ENCODE assay signal across 30 cellular contexts in genomic region chr16:72018470-72018869, GRCh38. TPM values are rescaled to one million over a fixed set of nuclear protein-coding genes. Genes with fewer than 3 reads are reported as not detected.
"Had no signal": no experiment of that assay in that cellular context is flagged by ENCODE, and none has a peak within 500 bp of the region (broad histone marks: within the 10 kb centered on the region; RNA-seq: fewer than 3 reads in every experiment).

No MANE protein-coding gene starts in this region.

- FAIRE-seq: bronchial epithelial cell, keratinocyte had no signal

- H3K4me3 ChIP-seq: coronary artery, esophagus squamous epithelium, gastrocnemius medialis, ovary, prostate gland had no signal

- ATAC-seq: activated CD4-positive, alpha-beta T cell treated with anti-CD3 and anti-CD28 coated beads for 36 hours; activated T-cell treated with anti-CD3 and anti-CD28 coated beads, Interleukin-2, amount 50 U/mL, for 4 hours; gastrocnemius medialis; stimulated activated naive CD8-positive, alpha-beta T cell treated with anti-CD3 and anti-CD28 coated beads, Interleukin-15, amount 100 ng/mL, for 72 hours had no signal

- H3K27me3 ChIP-seq: esophagus squamous epithelium, gastrocnemius medialis, neutrophil, ovary had no signal

- H3K4me1 Mint-ChIP-seq: activated B cell treated with CpG ODN at 0.5 μM for 24 hours; activated naive CD4-positive, alpha-beta T cell treated with anti-CD3 and anti-CD28 coated beads, Interleukin-2, amount 10 ng/mL, durations not matched to agents 7 days and 5 days had no signal

- DNase-seq: activated B cell treated with CpG ODN at 0.5 μM for 24 hours; activated CD4-positive, alpha-beta T cell treated with anti-CD3 and anti-CD28 coated beads for 36 hours; activated CD4-positive, alpha-beta T cell treated with anti-CD3 and anti-CD28 coated beads, Interleukin-2, amount 50 U/mL, for 48 hours; activated CD8-positive, alpha-beta memory T cell treated with anti-CD3 and anti-CD28 coated beads, Interleukin-2, amount 50 U/mL, for 48 hours; activated naive CD4-positive, alpha-beta T cell treated with anti-CD3 and anti-CD28 coated beads, Interleukin-2, amount 10 ng/mL, durations not matched to agents 7 days and 5 days; activated T-cell treated with anti-CD3 and anti-CD28 coated beads, Interleukin-2, amount 50 U/mL, for 4 hours; cerebellar nuclear complex; endodermal cell; esophagus squamous epithelium; gastrocnemius medialis; mesenchymal stem cell; ovary; stimulated activated CD4-positive, alpha-beta T cell treated with anti-CD3 and anti-CD28 coated beads, Interleukin-12 subunit alpha, Interleukin-12 subunit beta, amount 100 ng/mL, for 4 hours; stimulated activated CD4-positive, alpha-beta T cell treated with anti-CD3 and anti-CD28 coated beads, Interleukin-4, amount 100 ng/mL, for 4 hours; stimulated activated naive CD8-positive, alpha-beta T cell treated with anti-CD3 and anti-CD28 coated beads, Interleukin-15, amount 100 ng/mL, for 72 hours; T1000 had no signal

- H3K36me3 ChIP-seq: ovary, prostate gland had no signal

- H3K27me3 Mint-ChIP-seq: activated B cell treated with CpG ODN at 0.5 μM for 24 hours; activated CD4-positive, alpha-beta T cell treated with anti-CD3 and anti-CD28 coated beads for 36 hours; activated naive CD4-positive, alpha-beta T cell treated with anti-CD3 and anti-CD28 coated beads, Interleukin-2, amount 10 ng/mL, durations not matched to agents 7 days and 5 days; stimulated activated naive CD8-positive, alpha-beta T cell treated with anti-CD3 and anti-CD28 coated beads, Interleukin-15, amount 100 ng/mL, for 72 hours; type B pancreatic cell had no signal

- H3K9me3 Mint-ChIP-seq: activated B cell treated with CpG ODN at 0.5 μM for 24 hours; activated naive CD4-positive, alpha-beta T cell treated with anti-CD3 and anti-CD28 coated beads, Interleukin-2, amount 10 ng/mL, durations not matched to agents 7 days and 5 days; activated T-cell treated with anti-CD3 and anti-CD28 coated beads, Interleukin-2, amount 50 U/mL, for 4 hours; activated T-helper 2 cell treated with anti-CD3 and anti-CD28 coated beads, Interferon-gamma antibody, Interleukin-2, Interleukin-4, amounts not matched to agents 10 μg/mL and 5 μg/mL and 100 μg/mL, durations not matched to agents 14 hours and 24 hours and 36 hours; endodermal cell; nephron; stimulated activated naive CD8-positive, alpha-beta T cell treated with anti-CD3 and anti-CD28 coated beads, Interleukin-15, amount 100 ng/mL, for 72 hours; T-helper 1 cell treated with Interleukin-12 subunit alpha and Interleukin-12 subunit beta and Interleukin-4 antibody, amounts not matched to agents 30 μg/mL and 1 μg/mL, for 36 hours; type B pancreatic cell had no signal

- H3K4me1 ChIP-seq: prostate gland had no signal

- H3K9me3 ChIP-seq: esophagus squamous epithelium, gastrocnemius medialis, neutrophil, ovary, prostate gland had no signal

- H3K27ac Mint-ChIP-seq: activated B cell treated with CpG ODN at 0.5 μM for 24 hours; activated CD4-positive, alpha-beta T cell treated with anti-CD3 and anti-CD28 coated beads for 36 hours; activated naive CD4-positive, alpha-beta T cell treated with anti-CD3 and anti-CD28 coated beads, Interleukin-2, amount 10 ng/mL, durations not matched to agents 7 days and 5 days; activated T-helper 2 cell treated with anti-CD3 and anti-CD28 coated beads, Interferon-gamma antibody, Interleukin-2, Interleukin-4, amounts not matched to agents 10 μg/mL and 5 μg/mL and 100 μg/mL, durations not matched to agents 14 hours and 24 hours and 36 hours; endodermal cell; nephron; stimulated activated naive CD8-positive, alpha-beta T cell treated with anti-CD3 and anti-CD28 coated beads, Interleukin-15, amount 100 ng/mL, for 72 hours; T-helper 1 cell treated with Interleukin-12 subunit alpha and Interleukin-12 subunit beta and Interleukin-4 antibody, amounts not matched to agents 30 μg/mL and 1 μg/mL, for 36 hours; type B pancreatic cell had no signal

- H3K4me3 Mint-ChIP-seq: activated B cell treated with CpG ODN at 0.5 μM for 24 hours; activated CD4-positive, alpha-beta T cell treated with anti-CD3 and anti-CD28 coated beads for 36 hours; activated naive CD4-positive, alpha-beta T cell treated with anti-CD3 and anti-CD28 coated beads, Interleukin-2, amount 10 ng/mL, durations not matched to agents 7 days and 5 days; activated T-cell treated with anti-CD3 and anti-CD28 coated beads, Interleukin-2, amount 50 U/mL, for 4 hours; endodermal cell; nephron; stimulated activated naive CD8-positive, alpha-beta T cell treated with anti-CD3 and anti-CD28 coated beads, Interleukin-15, amount 100 ng/mL, for 72 hours; T-helper 1 cell treated with Interleukin-12 subunit alpha and Interleukin-12 subunit beta and Interleukin-4 antibody, amounts not matched to agents 30 μg/mL and 1 μg/mL, for 36 hours; type B pancreatic cell had no signal

- H3K27ac ChIP-seq: coronary artery, esophagus squamous epithelium, gastrocnemius medialis, neutrophil, ovary, prostate gland had no signal

RNA-seq across cellular contexts. Expression of gene PKD1L3, which starts 18.3 kb away (rescaled TPM):
- total RNA-seq: activated B cell treated with CpG ODN at 0.5 μM for 24 hours; activated CD4-positive, alpha-beta T cell treated with anti-CD3 and anti-CD28 coated beads for 36 hours; activated T-cell treated with anti-CD3 and anti-CD28 coated beads, Interleukin-2, amount 50 U/mL, for 4 hours; activated T-helper 2 cell treated with anti-CD3 and anti-CD28 coated beads, Interferon-gamma antibody, Interleukin-2, Interleukin-4, amounts not matched to agents 10 μg/mL and 5 μg/mL and 100 μg/mL, durations not matched to agents 14 hours and 24 hours and 36 hours; bronchial epithelial cell; gastrocnemius medialis; myocyte had no signal
- polyA plus RNA-seq: keratinocyte had no signal

RNA-seq across cellular contexts. Expression of gene HP, which starts 35.8 kb away (rescaled TPM):
- total RNA-seq: activated B cell treated with CpG ODN at 0.5 μM for 24 hours; activated CD4-positive, alpha-beta T cell treated with anti-CD3 and anti-CD28 coated beads for 36 hours; activated CD8-positive, alpha-beta memory T cell treated with anti-CD3 and anti-CD28 coated beads for 36 hours; activated T-helper 2 cell treated with anti-CD3 and anti-CD28 coated beads, Interferon-gamma antibody, Interleukin-2, Interleukin-4, amounts not matched to agents 10 μg/mL and 5 μg/mL and 100 μg/mL, durations not matched to agents 14 hours and 24 hours and 36 hours; bronchial epithelial cell; myocyte had no signal

RNA-seq across cellular contexts. Expression of gene HPR, which starts 44.6 kb away (rescaled TPM):
- total RNA-seq: activated B cell treated with CpG ODN at 0.5 μM for 24 hours; activated CD4-positive, alpha-beta T cell treated with anti-CD3 and anti-CD28 coated beads for 36 hours; activated CD8-positive, alpha-beta memory T cell treated with anti-CD3 and anti-CD28 coated beads for 36 hours; activated T-cell treated with anti-CD3 and anti-CD28 coated beads, Interleukin-2, amount 50 U/mL, for 4 hours; activated T-helper 2 cell treated with anti-CD3 and anti-CD28 coated beads, Interferon-gamma antibody, Interleukin-2, Interleukin-4, amounts not matched to agents 10 μg/mL and 5 μg/mL and 100 μg/mL, durations not matched to agents 14 hours and 24 hours and 36 hours; bronchial epithelial cell; esophagus squamous epithelium; mononuclear cell; myocyte; skeletal muscle tissue; temporal lobe had no signal
- polyA plus RNA-seq: keratinocyte had no signal
